Comparison of ENCODE assay signal across 2 cellular contexts in the genomic region with DNA sequence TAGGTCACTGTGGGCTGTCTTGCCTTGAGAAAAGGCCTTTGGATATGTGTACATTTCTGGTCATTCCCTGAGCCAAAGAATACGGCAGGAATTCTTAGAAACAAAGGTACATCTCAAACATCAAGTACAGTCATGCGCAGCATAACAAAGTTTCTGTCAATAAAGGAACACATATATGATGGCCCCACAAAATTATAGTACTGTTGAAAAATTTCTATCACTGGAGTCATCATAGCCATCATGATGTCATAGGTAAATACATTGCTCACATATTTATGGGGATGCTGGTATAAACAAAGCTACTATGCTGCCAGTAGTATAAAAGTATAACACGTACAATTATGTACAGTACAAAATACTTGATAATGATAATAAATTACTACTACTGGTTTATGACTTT.
TF ChIP-seq lines count a peak whose summit lies in the region.

No MANE protein-coding gene starts in this region.

TF ChIP-seq in HepG2, 621 proteins besides CTCF, POLR2A, EP300 and RAD21:
- TF ChIP-seq CREB1 (IDR thresholded peaks at IDR 0.05) (peak; percentile 56), CREB1 (CRISPR knock-in tag; IDR thresholded peaks at IDR 0.05) (no peak), ATF7 (IDR thresholded peaks at IDR 0.05) (peak; percentile 53), ATF7 (CRISPR knock-in tag; IDR thresholded peaks at IDR 0.05) (no peak), MLXIP (CRISPR knock-in tag; IDR thresholded peaks at IDR 0.05; ENCODE audit: borderline replicate concordance) (no peak)

TF ChIP-seq in IMR-90, 13 proteins besides CTCF, POLR2A, EP300 and RAD21:
- TF ChIP-seq ELK1 (IDR thresholded peaks at IDR 0.05; ENCODE audit: borderline replicate concordance, low read depth, low read length) (no peak), MAZ (IDR thresholded peaks at IDR 0.05; ENCODE audit: borderline replicate concordance, low read depth, low read length) (no peak), MAFK (IDR thresholded peaks at IDR 0.05; ENCODE audit: low read depth, low read length) (no peak), CEBPB (IDR thresholded peaks at IDR 0.05; ENCODE audit: low read depth, low read length) (no peak), RFX5 (IDR thresholded peaks at IDR 0.05; ENCODE audit: low read depth, low read length) (no peak), SMC3 (IDR thresholded peaks at IDR 0.05; ENCODE audit: low read depth, low read length) (no peak), CHD1 (IDR thresholded peaks at IDR 0.05; ENCODE audit: low read depth, low read length) (no peak), FOS (IDR thresholded peaks at IDR 0.05; ENCODE audit: low read depth, low read length) (no peak), BHLHE40 (IDR thresholded peaks at IDR 0.05; ENCODE audit: low read depth, low read length) (no peak)
